In the genomic region with DNA sequence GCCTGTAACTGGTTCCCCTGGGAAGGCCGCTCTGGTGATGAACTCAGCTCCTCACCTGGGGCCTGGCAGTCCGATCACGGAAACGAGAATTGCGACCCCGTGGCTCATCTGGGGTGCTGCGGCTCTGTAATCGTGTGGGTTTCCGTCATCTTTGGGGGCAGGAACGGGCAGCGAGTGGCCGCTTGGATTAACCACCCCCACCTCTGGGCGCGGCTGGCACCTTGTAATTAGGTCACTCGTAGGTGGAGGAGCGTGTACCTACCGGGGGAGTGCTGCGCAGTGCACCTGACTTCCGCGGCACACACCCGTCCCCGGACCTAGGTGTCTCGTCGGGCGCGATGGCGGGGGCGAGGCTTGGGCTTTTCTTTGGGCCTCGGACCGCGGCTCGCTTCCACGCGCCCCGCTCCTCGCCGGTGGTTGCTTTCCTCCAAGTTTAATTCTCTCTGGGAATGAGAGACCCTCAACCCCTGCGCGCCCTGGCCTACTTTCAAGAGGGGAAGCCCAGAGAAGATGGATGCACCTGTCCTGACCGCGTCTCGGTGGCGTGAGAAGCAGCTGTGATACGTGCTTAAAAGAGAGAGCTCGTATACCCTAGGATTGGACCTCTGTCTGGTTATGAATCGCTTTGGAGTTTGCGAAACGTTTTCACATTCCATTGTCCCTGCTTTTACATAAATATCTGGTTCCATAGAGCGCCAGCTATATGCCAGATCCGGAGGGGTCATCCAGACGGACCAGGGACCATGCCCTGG, we compare ENCODE assay signal across 7 cellular contexts. TPM values are rescaled to one million over a fixed set of nuclear protein-coding genes. Genes with fewer than 3 reads are reported as not detected.
DNase-seq lines count a peak whose midpoint lies in the region; ATAC-seq and TF ChIP-seq lines count a peak whose summit lies in the region.

No MANE protein-coding gene starts in this region.

- H3K27ac ChIP-seq in SJCRH30 (peak overlapping the region; percentile 98), transverse colon (peak overlapping the region; percentile 100)

- no peaks in the 10 kb centered on the region for H3K4me1 ChIP-seq in SJCRH30
- H3K4me1 ChIP-seq in transverse colon: peaks cover 5 to 42% (median 37%) of the 10 kb centered on the region in 4 donors

- DNase-seq in SJCRH30: peak; percentile 19 to 47
- peak; percentile 35 for DNase-seq in choroid plexus epithelial cell (ENCODE audit: low read depth)
- no peak for DNase-seq in memory B cell (ENCODE audit: low spot score in 2 of 2)
- peak; percentile 91 for DNase-seq in transverse colon
- no peak for DNase-seq in NCI-H446 (lab: John Stamatoyannopoulos, UW)

- no peaks in the 10 kb centered on the region for H3K9me3 ChIP-seq in SJCRH30 (replicated peaks)
- H3K9me3 ChIP-seq in transverse colon: no peaks in the 10 kb centered on the region

- no peak for TF ChIP-seq EP300 in transverse colon (IDR thresholded peaks at IDR 0.05; ENCODE audit: low read depth)

- peak overlapping the region; percentile 98 for H3K4me3 Mint-ChIP-seq in memory B cell

- TF ChIP-seq CTCF in choroid plexus epithelial cell (conservative IDR thresholded peaks at IDR 0.05; ENCODE audit: low read depth, low read length): no peak
- TF ChIP-seq CTCF in transverse colon (IDR thresholded peaks at IDR 0.05): no peak

- H3K27ac Mint-ChIP-seq in memory B cell: peak overlapping the region; percentile 100

- H3K27me3 Mint-ChIP-seq in memory B cell: no peaks in the 10 kb centered on the region

- H3K4me3 ChIP-seq in SJCRH30: peak overlapping the region; percentile 99
- peak overlapping the region; percentile 97 for H3K4me3 ChIP-seq in choroid plexus epithelial cell (ENCODE audit: low read depth, low read length)
- peak overlapping the region; percentile 58 to 100 (median 94) for H3K4me3 ChIP-seq in transverse colon

- H3K27me3 ChIP-seq in SJCRH30 (no peaks in the 10 kb centered on the region), transverse colon (no peaks in the 10 kb centered on the region)

- H3K36me3 Mint-ChIP-seq in memory B cell: peaks cover 4% of the 10 kb centered on the region

- H3K9me3 Mint-ChIP-seq in memory B cell: no peaks in the 10 kb centered on the region

- in situ Hi-C loops in transverse colon (cut with MboI; ENCODE audit: low pct_ligation_motif_present in 1 of 4, low pct_unique_long_range_greater_than_20kb in 1 of 4, low sequenced_read_pairs in 3 of 4): no loop called here

- TF ChIP-seq POLR2A in transverse colon (IDR thresholded peaks at IDR 0.05): peak; percentile 92

- ATAC-seq in GM18868 (IDR thresholded peaks at IDR 0.05; ENCODE audit: unreplicated experiment): peak; percentile 7
- peak; percentile 8 for ATAC-seq in HG02852 (IDR thresholded peaks at IDR 0.05; ENCODE audit: unreplicated experiment)
- ATAC-seq in memory B cell (ENCODE audit: low read depth): peak; percentile 54

- H3K36me3 ChIP-seq in SJCRH30: peaks cover 14% of the 10 kb centered on the region
- H3K36me3 ChIP-seq in transverse colon: no peaks in the 10 kb centered on the region

- 4 to 10% methylated on average over 2 to 35 of the region's 51 CpGs for WGBS in transverse colon (ENCODE audit: low coverage in 1 of 2), 2 donors

- H3K4me1 Mint-ChIP-seq in memory B cell: peaks cover 26% of the 10 kb centered on the region

- intact Hi-C loops in transverse colon (cut with DNase I; ENCODE audit: low total_unique reads): no loop called here

RNA-seq across cellular contexts. Expression of a gene that starts 0.7 kb away (rescaled TPM):
- 163 and 179 TPM in 2 replicates for total RNA-seq in SJCRH30 (2014; rRNA removed; shearing (Covaris generic))
- 100 to 1,000 TPM in 3 of 4 donors, 10 to 100 TPM in 1; 30.4 to 198 (median 147) TPM for total RNA-seq in transverse colon

RNA-seq across cellular contexts. Expression of a gene that starts 49.9 kb away (rescaled TPM):
- total RNA-seq in SJCRH30 (2014; rRNA removed; shearing (Covaris generic)): 576 and 631 TPM in 2 replicates
- total RNA-seq in transverse colon: 100 to 1,000 TPM in 3 of 4 donors, 10 to 100 TPM in 1; 32.6 to 224 (median 170) TPM

Comparison
In these comparisons a context has a peak if more than half of its experiments do, and no peak if none do; other contexts are left out.
1. DNase-seq: peak in SJCRH30 (2 of 2), choroid plexus epithelial cell (single experiment) and transverse colon (single experiment); none in memory B cell (0 of 2) and NCI-H446 (0 of 2).
2. Peak in every context shown above with its lines, with median percentiles within 50 percentile points of each other: ATAC-seq and H3K4me3 ChIP-seq.